In the genomic region with DNA sequence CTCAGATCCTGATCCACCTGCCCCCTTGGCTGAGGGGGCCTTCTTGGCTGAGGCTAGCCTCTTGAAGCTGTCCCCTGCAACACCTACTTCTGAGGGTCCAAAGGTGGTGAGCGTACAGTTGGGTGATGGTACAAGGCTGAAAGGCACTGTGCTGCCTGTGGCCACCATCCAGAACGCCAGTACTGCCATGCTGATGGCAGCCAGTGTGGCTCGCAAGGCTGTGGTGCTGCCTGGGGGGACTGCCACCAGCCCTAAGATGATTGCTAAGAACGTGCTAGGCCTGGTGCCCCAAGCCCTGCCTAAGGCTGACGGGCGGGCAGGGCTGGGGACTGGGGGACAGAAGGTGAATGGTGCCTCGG, we compare ENCODE assay signal across 16 cellular contexts. TPM values are rescaled to one million over a fixed set of nuclear protein-coding genes. Genes with fewer than 3 reads are reported as not detected.
DNase-seq lines count a peak whose midpoint lies in the region; ATAC-seq and TF ChIP-seq lines count a peak whose summit lies in the region.
"Had no signal": no experiment of that assay in that cellular context is flagged by ENCODE, and none has a peak within 500 bp of the region (broad histone marks: within the 10 kb centered on the region; RNA-seq: fewer than 3 reads in every experiment).

No MANE protein-coding gene starts in this region.

- H3K36me3 ChIP-seq in WERI-Rb-1: peaks cover 85% of the 10 kb centered on the region

- no peak overlapping the region for H3K4me3 Mint-ChIP-seq in activated T-cell treated with anti-CD3 and anti-CD28 coated beads, Interleukin-2, amount 50 U/mL, for 24 hours
- no peak overlapping the region for H3K4me3 Mint-ChIP-seq in activated T-cell treated with anti-CD3 and anti-CD28 coated beads, Interleukin-2, amount 50 U/mL, for 4 hours
- H3K4me3 Mint-ChIP-seq in neural crest cell: peak overlapping the region; percentile 68
- no peak overlapping the region for H3K4me3 Mint-ChIP-seq in activated CD4-positive, alpha-beta T cell treated with anti-CD3 and anti-CD28 coated beads for 36 hours

- no peaks in the 10 kb centered on the region for H3K27me3 ChIP-seq in WERI-Rb-1 (ENCODE audit: insufficient read depth, low read depth, severe bottlenecking)

- peaks cover 88% of the 10 kb centered on the region for H3K36me3 Mint-ChIP-seq in activated T-cell treated with anti-CD3 and anti-CD28 coated beads, Interleukin-2, amount 50 U/mL, for 24 hours (ENCODE audit: low read depth)
- H3K36me3 Mint-ChIP-seq in activated T-cell treated with anti-CD3 and anti-CD28 coated beads, Interleukin-2, amount 50 U/mL, for 4 hours (ENCODE audit: insufficient read depth): peaks cover 20% of the 10 kb centered on the region
- H3K36me3 Mint-ChIP-seq in neural crest cell (ENCODE audit: low read depth): peaks cover 5% of the 10 kb centered on the region
- H3K36me3 Mint-ChIP-seq in activated CD4-positive, alpha-beta T cell treated with anti-CD3 and anti-CD28 coated beads for 36 hours (ENCODE audit: low read depth): peaks cover 51% of the 10 kb centered on the region

- H3K27ac ChIP-seq in WERI-Rb-1: 0 out of 2 replicates have a peak overlapping the region, but pooled peaks have one; percentile 2
- H3K27ac ChIP-seq: 22Rv1, A549, C4-2B had no signal

- TF ChIP-seq CTCF in WERI-Rb-1 (IDR thresholded peaks at IDR 0.05; ENCODE audit: low read depth, low read length) (no peak), neural crest cell (conservative IDR thresholded peaks at IDR 0.05) (no peak)

- H3K4me3 ChIP-seq in WERI-Rb-1 (ENCODE audit: low read depth, low read length): no peak overlapping the region
- H3K4me3 ChIP-seq: A549 had no signal

- H3K4me1 Mint-ChIP-seq in activated T-cell treated with anti-CD3 and anti-CD28 coated beads, Interleukin-2, amount 50 U/mL, for 24 hours (ENCODE audit: low read depth): peaks cover 32% of the 10 kb centered on the region
- peaks cover 29% of the 10 kb centered on the region for H3K4me1 Mint-ChIP-seq in activated T-cell treated with anti-CD3 and anti-CD28 coated beads, Interleukin-2, amount 50 U/mL, for 4 hours (ENCODE audit: low read depth)
- peaks cover 17% of the 10 kb centered on the region for H3K4me1 Mint-ChIP-seq in neural crest cell
- peaks cover 13% of the 10 kb centered on the region for H3K4me1 Mint-ChIP-seq in activated CD4-positive, alpha-beta T cell treated with anti-CD3 and anti-CD28 coated beads for 36 hours

- H3K27ac Mint-ChIP-seq in activated T-cell treated with anti-CD3 and anti-CD28 coated beads, Interleukin-2, amount 50 U/mL, for 24 hours: peak overlapping the region; percentile 69
- no peak overlapping the region for H3K27ac Mint-ChIP-seq in neural crest cell (ENCODE audit: unreplicated experiment)
- H3K27ac Mint-ChIP-seq in activated CD4-positive, alpha-beta T cell treated with anti-CD3 and anti-CD28 coated beads for 36 hours: no peak overlapping the region
- H3K27ac Mint-ChIP-seq: CD4-positive, alpha-beta T cell had no signal

- POLR2A ChIA-PET in activated CD4-positive, alpha-beta T cell treated with anti-CD3 and anti-CD28 coated beads for 36 hours (lab: Charles Lee): no interaction called here

- CTCF ChIA-PET in activated CD4-positive, alpha-beta T cell treated with anti-CD3 and anti-CD28 coated beads for 36 hours (lab: Charles Lee): interaction anchor here (1.2 kb wide), 1 partner anchor 54 kb away, joined by 3 read pairs; no protein-coding TSS in a partner anchor

- H3K9me3 Mint-ChIP-seq in activated T-cell treated with anti-CD3 and anti-CD28 coated beads, Interleukin-2, amount 50 U/mL, for 24 hours: no peaks in the 10 kb centered on the region
- no peaks in the 10 kb centered on the region for H3K9me3 Mint-ChIP-seq in activated T-cell treated with anti-CD3 and anti-CD28 coated beads, Interleukin-2, amount 50 U/mL, for 4 hours
- no peaks in the 10 kb centered on the region for H3K9me3 Mint-ChIP-seq in neural crest cell
- no peaks in the 10 kb centered on the region for H3K9me3 Mint-ChIP-seq in activated CD4-positive, alpha-beta T cell treated with anti-CD3 and anti-CD28 coated beads for 36 hours (ENCODE audit: low read depth)
- H3K9me3 Mint-ChIP-seq: CD4-positive, alpha-beta T cell had no signal

- H3K27me3 Mint-ChIP-seq in activated T-cell treated with anti-CD3 and anti-CD28 coated beads, Interleukin-2, amount 50 U/mL, for 24 hours: no peaks in the 10 kb centered on the region
- H3K27me3 Mint-ChIP-seq in activated T-cell treated with anti-CD3 and anti-CD28 coated beads, Interleukin-2, amount 50 U/mL, for 4 hours (ENCODE audit: low read depth): no peaks in the 10 kb centered on the region
- no peaks in the 10 kb centered on the region for H3K27me3 Mint-ChIP-seq in neural crest cell (ENCODE audit: low read depth)
- H3K27me3 Mint-ChIP-seq in activated CD4-positive, alpha-beta T cell treated with anti-CD3 and anti-CD28 coated beads for 36 hours: no peaks in the 10 kb centered on the region
- H3K27me3 Mint-ChIP-seq: CD4-positive, alpha-beta T cell had no signal

- no peaks in the 10 kb centered on the region for H3K9me3 ChIP-seq in WERI-Rb-1 (ENCODE audit: severe bottlenecking)
- H3K9me3 ChIP-seq: A549, Caco-2 had no signal

- ATAC-seq in activated T-cell treated with anti-CD3 and anti-CD28 coated beads, Interleukin-2, amount 50 U/mL, for 4 hours: no peak
- ATAC-seq in activated CD4-positive, alpha-beta T cell treated with anti-CD3 and anti-CD28 coated beads for 36 hours: no peak
- ATAC-seq: A549, HCT116 had no signal

- intact Hi-C loops in activated CD4-positive, alpha-beta T cell treated with anti-CD3 and anti-CD28 coated beads for 36 hours (cut with DNase I, micrococcal nuclease): no loop called here

- no peak for DNase-seq in activated T-cell treated with anti-CD3 and anti-CD28 coated beads, Interleukin-2, amount 50 U/mL, for 24 hours
- no peak for DNase-seq in activated T-cell treated with anti-CD3 and anti-CD28 coated beads, Interleukin-2, amount 50 U/mL, for 4 hours
- DNase-seq in WERI-Rb-1: no peak
- no peak for DNase-seq in neural crest cell (ENCODE audit: low read depth, low spot score)
- no peak for DNase-seq in NCI-H69 (lab: John Stamatoyannopoulos, UW)
- no peak for DNase-seq in NCI-H1105 (lab: John Stamatoyannopoulos, UW)
- DNase-seq in activated CD4-positive, alpha-beta T cell treated with anti-CD3 and anti-CD28 coated beads for 36 hours: no peak
- DNase-seq: AML-193; Caco-2; CD4-positive, alpha-beta T cell; GOT3; IMR-90 had no signal

RNA-seq across cellular contexts. Expression of a gene that starts 5.2 kb away (rescaled TPM):
- 10 to 100 TPM; 25.3 to 27.5 (median 25.9) TPM for total RNA-seq in activated T-cell treated with anti-CD3 and anti-CD28 coated beads, Interleukin-2, amount 50 U/mL, for 4 hours
- total RNA-seq in neural crest cell: 34.9 and 39.9 TPM in 2 replicates
- total RNA-seq in activated CD4-positive, alpha-beta T cell treated with anti-CD3 and anti-CD28 coated beads for 36 hours: 10 to 100 TPM; 27.2 to 30.1 TPM

RNA-seq across cellular contexts. Expression of a gene that starts 32.8 kb away (rescaled TPM):
- 100 to 1,000 TPM; 336 to 368 (median 350) TPM for total RNA-seq in activated T-cell treated with anti-CD3 and anti-CD28 coated beads, Interleukin-2, amount 50 U/mL, for 4 hours
- total RNA-seq in neural crest cell: 209 and 214 TPM in 2 replicates
- total RNA-seq in activated CD4-positive, alpha-beta T cell treated with anti-CD3 and anti-CD28 coated beads for 36 hours: 100 to 1,000 TPM; 187 to 243 TPM

RNA-seq across cellular contexts. Expression of a gene that starts 39.9 kb away (rescaled TPM):
- 10 to 100 TPM; 50.9 to 60.2 (median 57.8) TPM for total RNA-seq in activated T-cell treated with anti-CD3 and anti-CD28 coated beads, Interleukin-2, amount 50 U/mL, for 4 hours
- total RNA-seq in neural crest cell: 46.3 and 52.0 TPM in 2 replicates
- 10 to 100 TPM; 53.0 to 54.5 TPM for total RNA-seq in activated CD4-positive, alpha-beta T cell treated with anti-CD3 and anti-CD28 coated beads for 36 hours

RNA-seq across cellular contexts. Expression of a gene that starts 59.7 kb away (rescaled TPM):
- total RNA-seq in activated T-cell treated with anti-CD3 and anti-CD28 coated beads, Interleukin-2, amount 50 U/mL, for 4 hours: 10 to 100 TPM; 48.7 to 58.6 (median 50.9) TPM
- 71.3 and 73.5 TPM in 2 replicates for total RNA-seq in neural crest cell
- total RNA-seq in activated CD4-positive, alpha-beta T cell treated with anti-CD3 and anti-CD28 coated beads for 36 hours: 10 to 100 TPM; 47.6 to 50.4 TPM
